ENCODE assay signal across 20 cellular contexts in the genomic region with DNA sequence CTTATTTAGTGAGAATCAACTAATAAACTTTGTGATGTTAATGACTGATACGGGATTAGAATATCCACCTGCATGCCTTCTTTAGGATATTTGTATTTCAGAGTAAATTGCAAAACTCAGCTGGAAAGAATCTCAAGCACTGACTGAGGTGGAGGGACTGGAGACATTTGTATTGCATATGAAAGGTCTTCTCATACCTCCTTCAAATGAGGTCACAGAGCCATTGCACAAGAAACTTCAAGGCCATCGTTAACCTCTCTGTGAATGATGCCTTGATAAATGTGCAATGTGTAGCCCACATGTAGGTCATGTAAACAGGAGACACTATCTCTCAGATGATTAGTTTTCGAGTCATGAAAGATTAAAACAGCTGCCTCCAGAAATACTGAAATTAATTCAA.
"Had no signal": no experiment of that assay in that cellular context is flagged by ENCODE, and none has a peak within 500 bp of the region (broad histone marks: within the 10 kb centered on the region; RNA-seq: fewer than 3 reads in every experiment).

No MANE protein-coding gene starts in this region.

- H2AFZ ChIP-seq: hepatocyte had no signal

- H3K79me2 ChIP-seq: hepatocyte had no signal

- H3K4me3 ChIP-seq: coronary artery, dorsolateral prefrontal cortex, esophagus muscularis mucosa, gastroesophageal sphincter, heart left ventricle, hepatocyte, lower lobe of right lung had no signal

- H3K36me3 ChIP-seq: esophagus muscularis mucosa, gastroesophageal sphincter, heart left ventricle, lower lobe of right lung had no signal

- H3K27ac ChIP-seq: coronary artery, dorsolateral prefrontal cortex, esophagus muscularis mucosa, foreskin keratinocyte, gastroesophageal sphincter, heart left ventricle, hepatocyte, lower lobe of right lung had no signal

- ATAC-seq: foreskin keratinocyte, gastroesophageal sphincter, heart left ventricle, left colon, left lobe of liver, left ventricle myocardium superior, lower lobe of right lung had no signal

- H3K4me2 ChIP-seq: hepatocyte had no signal

- H3K9me3 ChIP-seq: esophagus muscularis mucosa, gastroesophageal sphincter, lower lobe of right lung had no signal

- H3K4me1 ChIP-seq: esophagus muscularis mucosa, foreskin keratinocyte, gastroesophageal sphincter, heart left ventricle, lower lobe of right lung had no signal

- H3K27me3 ChIP-seq: esophagus muscularis mucosa, foreskin keratinocyte, gastroesophageal sphincter, hepatocyte had no signal

- DNase-seq: dermis blood vessel endothelial cell; dorsolateral prefrontal cortex; effector CD4-positive, alpha-beta T cell; effector memory CD4-positive, alpha-beta T cell; foreskin keratinocyte; heart left ventricle; hypothalamus; immature natural killer cell; islet precursor cell; kidney; kidney glomerular epithelial cell; left colon; left ventricle myocardium superior; lower lobe of right lung; mesenchymal stem cell had no signal
